13 cellular contexts compared by ENCODE assay signal in genomic region chr1:30755334-30755733, GRCh38. TPM values are rescaled to one million over a fixed set of nuclear protein-coding genes. Genes with fewer than 3 reads are reported as not detected.
DNase-seq lines count a peak whose midpoint lies in the region; ATAC-seq and TF ChIP-seq lines count a peak whose summit lies in the region.
"Had no signal": no experiment of that assay in that cellular context is flagged by ENCODE, and none has a peak within 500 bp of the region (broad histone marks: within the 10 kb centered on the region; RNA-seq: fewer than 3 reads in every experiment).

No MANE protein-coding gene starts in this region.

- H3K36me3 ChIP-seq in breast epithelium, result no peaks in the 10 kb centered on the region
- no peaks in the 10 kb centered on the region for H3K36me3 ChIP-seq in vagina
- H3K36me3 ChIP-seq: BE2C had no signal

- no peak overlapping the region for H3K27ac Mint-ChIP-seq in MCF 10A (ENCODE audit: low read depth, unreplicated experiment)
- H3K27ac Mint-ChIP-seq in activated T-helper 1 cell treated with anti-CD3 and anti-CD28 coated beads, Interleukin-12 subunit alpha, Interleukin-12 subunit beta, Interleukin-2, Interleukin-4 antibody, amounts not matched to agents 30 ng/mL and 10 ng/mL and 1 ng/mL, durations not matched to agents 14 hours and 24 hours and 36 hours, result peak overlapping the region; percentile 42

- H3K4me3 ChIP-seq in breast epithelium (peak overlapping the region; percentile 27 to 57 (median 37)), mononuclear cell (ENCODE audit: low read length) (peak overlapping the region; percentile 100), vagina (peak overlapping the region; percentile 0 to 34)
- H3K4me3 ChIP-seq: hepatocyte had no signal

- no peak overlapping the region for H3K4me3 Mint-ChIP-seq in MCF 10A (ENCODE audit: unreplicated experiment)
- peak overlapping the region; percentile 99 for H3K4me3 Mint-ChIP-seq in activated T-helper 1 cell treated with anti-CD3 and anti-CD28 coated beads, Interleukin-12 subunit alpha, Interleukin-12 subunit beta, Interleukin-2, Interleukin-4 antibody, amounts not matched to agents 30 ng/mL and 10 ng/mL and 1 ng/mL, durations not matched to agents 14 hours and 24 hours and 36 hours

- BruUV-seq in MCF 10A (replicated peaks; lab: Mats Ljungman, UMichigan), result no TSS peak

- H3K27ac ChIP-seq in breast epithelium, result peak overlapping the region in 1 of 2 donors; percentile 48
- peak overlapping the region; percentile 24 for H3K27ac ChIP-seq in vagina
- H3K27ac ChIP-seq: hepatocyte had no signal

- H3K4me1 ChIP-seq in breast epithelium (no peaks in the 10 kb centered on the region), mononuclear cell (ENCODE audit: insufficient read depth, low read length) (peaks cover 87% of the 10 kb centered on the region), vagina (peaks cover 6% of the 10 kb centered on the region)
- H3K4me1 ChIP-seq: BE2C had no signal

- TF ChIP-seq POLR2A in breast epithelium (IDR thresholded peaks at IDR 0.05) (no peak), vagina (IDR thresholded peaks at IDR 0.05) (no peak)

- TF ChIP-seq CTCF in breast epithelium (IDR thresholded peaks at IDR 0.05) (no peak), MCF 10A (IDR thresholded peaks at IDR 0.05; ENCODE audit: unreplicated experiment) (no peak), vagina (IDR thresholded peaks at IDR 0.05) (no peak)

- H3K9me3 ChIP-seq in breast epithelium (no peaks in the 10 kb centered on the region), mononuclear cell (ENCODE audit: low read depth, low read length) (no peaks in the 10 kb centered on the region), vagina (no peaks in the 10 kb centered on the region)
- H3K9me3 ChIP-seq: BE2C had no signal

- CTCF ChIA-PET in MCF 10A (lab: Yijun Ruan, JAX), result interaction anchor here (1.2 kb wide), 1 partner anchor 37 kb away, joined by 4 read pairs; no protein-coding TSS in a partner anchor

- ATAC-seq in GM19035 (IDR thresholded peaks at IDR 0.05; ENCODE audit: unreplicated experiment), result no peak
- no peak for ATAC-seq in GM18520 (IDR thresholded peaks at IDR 0.05; ENCODE audit: unreplicated experiment)
- ATAC-seq in GM18502 (IDR thresholded peaks at IDR 0.05; ENCODE audit: poor library complexity, unreplicated experiment), result no peak

- no peaks in the 10 kb centered on the region for H3K36me3 Mint-ChIP-seq in MCF 10A (ENCODE audit: insufficient read depth, unreplicated experiment)
- H3K36me3 Mint-ChIP-seq in activated T-helper 1 cell treated with anti-CD3 and anti-CD28 coated beads, Interleukin-12 subunit alpha, Interleukin-12 subunit beta, Interleukin-2, Interleukin-4 antibody, amounts not matched to agents 30 ng/mL and 10 ng/mL and 1 ng/mL, durations not matched to agents 14 hours and 24 hours and 36 hours (ENCODE audit: low read depth), result peaks cover 21% of the 10 kb centered on the region

- DNase-seq in breast epithelium (ENCODE audit: low spot score in 2 of 2) (no peak), MCF 10A (ENCODE audit: unreplicated experiment) (no peak), vagina (ENCODE audit: extremely low spot score in 2 of 2) (no peak)
- no peak for DNase-seq in activated T-helper 1 cell treated with anti-CD3 and anti-CD28 coated beads, Interleukin-12 subunit alpha, Interleukin-12 subunit beta, Interleukin-2, Interleukin-4 antibody, amounts not matched to agents 30 ng/mL and 10 ng/mL and 1 ng/mL, durations not matched to agents 14 hours and 24 hours and 36 hours (ENCODE audit: low spot score)
- DNase-seq: BE2C, midbrain, NCI-H510A, SHP77 had no signal

- POLR2A ChIA-PET in MCF 10A (lab: Yijun Ruan, JAX), result interaction anchor here (0.6 to 1.3 kb wide), 3 partner anchors 15 to 432 kb away, joined by 3 to 6 read pairs (median 4); no protein-coding TSS in a partner anchor

- no peaks in the 10 kb centered on the region for H3K9me3 Mint-ChIP-seq in MCF 10A (ENCODE audit: unreplicated experiment)
- no peaks in the 10 kb centered on the region for H3K9me3 Mint-ChIP-seq in activated T-helper 1 cell treated with anti-CD3 and anti-CD28 coated beads, Interleukin-12 subunit alpha, Interleukin-12 subunit beta, Interleukin-2, Interleukin-4 antibody, amounts not matched to agents 30 ng/mL and 10 ng/mL and 1 ng/mL, durations not matched to agents 14 hours and 24 hours and 36 hours

- no peaks in the 10 kb centered on the region for H3K27me3 Mint-ChIP-seq in MCF 10A (ENCODE audit: insufficient read depth, unreplicated experiment)
- H3K27me3 Mint-ChIP-seq in activated T-helper 1 cell treated with anti-CD3 and anti-CD28 coated beads, Interleukin-12 subunit alpha, Interleukin-12 subunit beta, Interleukin-2, Interleukin-4 antibody, amounts not matched to agents 30 ng/mL and 10 ng/mL and 1 ng/mL, durations not matched to agents 14 hours and 24 hours and 36 hours (ENCODE audit: insufficient read depth), result no peaks in the 10 kb centered on the region

- H3K27me3 ChIP-seq in breast epithelium (no peaks in the 10 kb centered on the region), mononuclear cell (ENCODE audit: insufficient read depth, low read length) (no peaks in the 10 kb centered on the region), vagina (no peaks in the 10 kb centered on the region)
- H3K27me3 ChIP-seq: BE2C had no signal

- intact Hi-C loops in breast epithelium (cut with DNase I; ENCODE audit: low total_unique reads) (no loop called here), MCF 10A (cut with micrococcal nuclease) (no loop called here), vagina (cut with DNase I) (no loop called here)
- intact Hi-C loops in activated T-helper 1 cell treated with anti-CD3 and anti-CD28 coated beads, Interleukin-12 subunit alpha, Interleukin-12 subunit beta, Interleukin-2, Interleukin-4 antibody, amounts not matched to agents 30 ng/mL and 10 ng/mL and 1 ng/mL, durations not matched to agents 14 hours and 24 hours and 36 hours (cut with micrococcal nuclease), result loop anchor here (10.0 kb wide), 2 partner anchors 539 to 889 kb away; partner anchors contain the start of genes PEF1, SNRNP40 and ZCCHC17

- H3K4me1 Mint-ChIP-seq in MCF 10A (ENCODE audit: insufficient read depth, unreplicated experiment), result peaks cover 15% of the 10 kb centered on the region
- peaks cover 89% of the 10 kb centered on the region for H3K4me1 Mint-ChIP-seq in activated T-helper 1 cell treated with anti-CD3 and anti-CD28 coated beads, Interleukin-12 subunit alpha, Interleukin-12 subunit beta, Interleukin-2, Interleukin-4 antibody, amounts not matched to agents 30 ng/mL and 10 ng/mL and 1 ng/mL, durations not matched to agents 14 hours and 24 hours and 36 hours (ENCODE audit: low read depth)

RNA-seq across cellular contexts. Expression of gene LAPTM5, which starts 2.2 kb away (rescaled TPM):
- total RNA-seq in breast epithelium, result 100 to 1,000 TPM in 1 of 3 donors, 10 to 100 TPM in 2; 41.3 to 130 (median 70.1) TPM
- 15.9 and 21.6 TPM in 2 replicates for total RNA-seq in MCF 10A (2022)
- total RNA-seq in activated T-helper 1 cell treated with anti-CD3 and anti-CD28 coated beads, Interleukin-12 subunit alpha, Interleukin-12 subunit beta, Interleukin-2, Interleukin-4 antibody, amounts not matched to agents 30 ng/mL and 10 ng/mL and 1 ng/mL, durations not matched to agents 14 hours and 24 hours and 36 hours, result 199 and 214 TPM in 2 replicates
- 719 TPM for total RNA-seq in mononuclear cell
- 39.8 TPM for total RNA-seq in vagina

RNA-seq across cellular contexts. Expression of gene MATN1, which starts 31.9 kb away (rescaled TPM):
- not detected for total RNA-seq in breast epithelium
- total RNA-seq in MCF 10A (2022), result 0.32 and 0.47 TPM in 2 replicates
- total RNA-seq in activated T-helper 1 cell treated with anti-CD3 and anti-CD28 coated beads, Interleukin-12 subunit alpha, Interleukin-12 subunit beta, Interleukin-2, Interleukin-4 antibody, amounts not matched to agents 30 ng/mL and 10 ng/mL and 1 ng/mL, durations not matched to agents 14 hours and 24 hours and 36 hours, result 0.42 and 0.70 TPM in 2 replicates
- 1.6 TPM for total RNA-seq in mononuclear cell
- total RNA-seq in vagina, result 0.49 TPM

Comparison
In these comparisons a context has a peak if more than half of its experiments do, and no peak if none do; other contexts are left out.
1. H3K4me3 ChIP-seq: peak in every context shown above with its lines; median percentile 100 in mononuclear cell; 37 in breast epithelium; 17 in vagina.